12 cellular contexts compared by ENCODE assay signal in genomic region chr17:19446577-19446976, GRCh38. TPM values are rescaled to one million over a fixed set of nuclear protein-coding genes. Genes with fewer than 3 reads are reported as not detected.
DNase-seq lines count a peak whose midpoint lies in the region; ATAC-seq, FAIRE-seq and TF ChIP-seq lines count a peak whose summit lies in the region.
"Not testable (repeated sequence)": the region's sequence is repeated elsewhere in the genome, so short reads cannot be mapped to it uniquely, and the experiment has no call there.
"Had no signal": no experiment of that assay in that cellular context is flagged by ENCODE, and none has a peak within 500 bp of the region (broad histone marks: within the 10 kb centered on the region; RNA-seq: fewer than 3 reads in every experiment).

No MANE protein-coding gene starts in this region.

- H3K27ac ChIP-seq in A549: peak overlapping the region; percentile 56 to 82
- H3K27ac ChIP-seq in PC-9: not testable (repeated sequence)
- peak overlapping the region; percentile 79 for H3K27ac ChIP-seq in angular gyrus (ENCODE audit: low read depth, low read length)
- H3K27ac ChIP-seq in dorsolateral prefrontal cortex: peak overlapping the region; percentile 8 to 97 (median 92)
- peak overlapping the region; percentile 81 for H3K27ac ChIP-seq in hepatocyte
- peak overlapping the region in 3 of 4 donors; percentile 45 to 68 (median 56) for H3K27ac ChIP-seq in gastrocnemius medialis
- peak overlapping the region; percentile 64 to 86 for H3K27ac ChIP-seq in thoracic aorta

- not testable (repeated sequence) for H4K20me1 ChIP-seq in PC-9 (ENCODE audit: insufficient read depth); hepatocyte (ENCODE audit: insufficient read depth, poor library complexity, severe bottlenecking)

- intact Hi-C loops in PC-9 (cut with micrococcal nuclease; ENCODE audit: unreplicated experiment) (loop anchor here (5.0 kb wide), 1 partner anchor 321 kb away; no protein-coding TSS in a partner anchor), dorsolateral prefrontal cortex (cut with DNase I) (loop anchor here (2.0 to 5.0 kb wide), 5 partner anchors 61 to 321 kb away; partner anchors contain the start of genes B9D1 (in 1 of the 2) and MAPK7 (in 1 of the 2)), gastrocnemius medialis (cut with DNase I; ENCODE audit: low total_unique reads) (loop anchor here (5.0 kb wide), 1 partner anchor 69 kb away; the partner anchor contains the start of gene MAPK7)

- DNase-seq in A549 (ENCODE audit: low read depth in 1 of 2, low spot score in 1 of 2); PC-9; hepatocyte (ENCODE audit: low spot score); gastrocnemius medialis; thoracic aorta (ENCODE audit: low spot score): not testable (repeated sequence)
- peak in 1 of 10 donors; percentile 57 for DNase-seq in dorsolateral prefrontal cortex

- peaks cover 35% of the 10 kb centered on the region for H3K4me1 Mint-ChIP-seq in nephron

- WGBS in A549 (ENCODE audit: missing lambda C conversion rate): 69% methylated on average over 26 of the region's 26 CpGs
- WGBS in hepatocyte (ENCODE audit: low lambda C conversion rate, missing lambda C conversion rate): 93% methylated on average over 21 of the region's 26 CpGs

- POLR2A ChIA-PET in A549 (lab: Yijun Ruan, JAX) (interaction anchor here (2.6 to 3.6 kb wide), 2 partner anchors 69 to 84 kb away, joined by 11 to 26 read pairs; partner anchors contain the start of genes B9D1 and MAPK7), PC-9 (lab: Charles Lee; ENCODE audit: unreplicated experiment) (interaction anchor here (0.6 kb wide), 1 partner anchor 199 kb away, joined by 4 read pairs; no protein-coding TSS in a partner anchor)

- H3K9me3 Mint-ChIP-seq in nephron: peaks cover 37% of the 10 kb centered on the region

- H3F3A ChIP-seq in PC-9 (ENCODE audit: insufficient read depth, low read depth): peaks cover 13% of the 10 kb centered on the region; the same call in 1 of the 2 replicates

- BruUV-seq in PC-9 (replicated peaks; lab: Mats Ljungman, UMichigan): not testable (repeated sequence)

- H3K4me1 ChIP-seq in A549 (peaks cover 29% of the 10 kb centered on the region), PC-9 (replicated peaks; ENCODE audit: insufficient read depth) (peaks cover 24% of the 10 kb centered on the region), hepatocyte (ENCODE audit: insufficient read depth) (peaks cover 24% of the 10 kb centered on the region), thoracic aorta (ENCODE audit: control insufficient read depth in 1 of 2, low read depth in 2 of 2) (peaks cover 17 to 30% of the 10 kb centered on the region in 2 donors)
- not testable (repeated sequence) for H3K4me1 ChIP-seq in gastrocnemius medialis

- not testable (repeated sequence) for H3K4me3 ChIP-seq in A549, PC-9, hepatocyte, gastrocnemius medialis, thoracic aorta
- peak overlapping the region in 4 of 59 donors; percentile 15 to 29 (median 20) for H3K4me3 ChIP-seq in dorsolateral prefrontal cortex

- TF ChIP-seq EP300 in A549 (IDR thresholded peaks at IDR 0.05): not testable (repeated sequence)

- H3K27ac Mint-ChIP-seq in nephron: peak overlapping the region; percentile 93 to 98 (median 97)

- not testable (repeated sequence) for H2AFZ ChIP-seq in PC-9, hepatocyte

- TF ChIP-seq CTCF in A549 (IDR thresholded peaks at IDR 0.05); PC-9 (conservative IDR thresholded peaks at IDR 0.05); dorsolateral prefrontal cortex (IDR thresholded peaks at IDR 0.05 in 54 of 56, conservative IDR thresholded peaks at IDR 0.05 in 2 of 56; ENCODE audit: low read depth in 1 of 56, partially characterized antibody in 56 of 56); hepatocyte (IDR thresholded peaks at IDR 0.05; ENCODE audit: poor library complexity); nephron (IDR thresholded peaks at IDR 0.05; ENCODE audit: unreplicated experiment in 3 of 3); gastrocnemius medialis (IDR thresholded peaks at IDR 0.05 in 4 of 5, conservative IDR thresholded peaks at IDR 0.05 in 1 of 5); thoracic aorta (IDR thresholded peaks at IDR 0.05): not testable (repeated sequence)

- H3K79me2 ChIP-seq in PC-9 (ENCODE audit: low read depth); hepatocyte: not testable (repeated sequence)

- peak overlapping the region in 2 of 3 experiments; percentile 12 to 42 for H3K4me3 Mint-ChIP-seq in nephron

- TF ChIP-seq RAD21 in A549 (conservative IDR thresholded peaks at IDR 0.05 in 1 of 2, IDR thresholded peaks at IDR 0.05 in 1 of 2): not testable (repeated sequence)

- ATAC-seq in A549; gastrocnemius medialis; thoracic aorta (ENCODE audit: insufficient number of reproducible peaks, low FRiP score, low read depth): not testable (repeated sequence)

- H3K9me3 ChIP-seq in A549: peaks cover 24% of the 10 kb centered on the region
- H3K9me3 ChIP-seq in PC-9 (ENCODE audit: insufficient read depth, low read depth): peaks cover 10% of the 10 kb centered on the region; the same call in 1 of the 2 replicates
- H3K9me3 ChIP-seq in hepatocyte (ENCODE audit: low read depth); gastrocnemius medialis; thoracic aorta: not testable (repeated sequence)

- CTCF ChIA-PET in A549 (lab: Yijun Ruan, JAX) (interaction anchor here (0.6 to 9.8 kb wide), 62 partner anchors 8 to 320 kb away, joined by 3 to 362 read pairs (median 5); partner anchors contain the start of genes ALDH3A2, B9D1, MAPK7 and MFAP4), PC-9 (lab: Charles Lee) (interaction anchor here (3.3 kb wide), 1 partner anchor 84 kb away, joined by 19 read pairs; the partner anchor contains the start of gene B9D1)

- H3K36me3 Mint-ChIP-seq in nephron (ENCODE audit: low read depth): peaks cover 30% of the 10 kb centered on the region

- FAIRE-seq in A549 (lab: Jason Lieb, UNC): not testable (repeated sequence)

- not testable (repeated sequence) for H3K27me3 Mint-ChIP-seq in nephron (ENCODE audit: low read depth)

- H3K9me2 ChIP-seq in PC-9 (ENCODE audit: insufficient read depth); hepatocyte (replicated peaks; ENCODE audit: insufficient read depth): not testable (repeated sequence)

- H3K36me3 ChIP-seq in PC-9 (ENCODE audit: low read depth); hepatocyte (replicated peaks; ENCODE audit: insufficient read depth, low read depth); gastrocnemius medialis; thoracic aorta: not testable (repeated sequence)

- not testable (repeated sequence) for H3K27me3 ChIP-seq in PC-9 (ENCODE audit: insufficient read depth, low read depth); dorsolateral prefrontal cortex; hepatocyte; gastrocnemius medialis; thoracic aorta (replicated peaks; ENCODE audit: insufficient read depth)

- H3K4me2 ChIP-seq in A549 (peak overlapping the region; percentile 47; the same call in 2 of the 3 replicates), PC-9 (peak overlapping the region; percentile 65; the same call in 1 of the 2 replicates), hepatocyte (peak overlapping the region; percentile 32)

- in situ Hi-C loops in gastrocnemius medialis (cut with MboI; ENCODE audit: low sequenced_read_pairs in 4 of 4): loop anchor here (5.0 kb wide), 2 partner anchors 79 to 84 kb away; partner anchors contain the start of gene B9D1 (in 3 of the 4)

- TF ChIP-seq POLR2A in A549 (IDR thresholded peaks at IDR 0.05; ENCODE audit: low read length); gastrocnemius medialis (IDR thresholded peaks at IDR 0.05): not testable (repeated sequence)

RNA-seq across cellular contexts. Expression of gene RNF112, which starts 35.5 kb away (rescaled TPM):
- polyA plus RNA-seq in A549 (2011; rRNA removed) (0.27 and 0.65 TPM in 2 replicates), A549 (2017; fragmentation: RNase III; extraction: RNeasy Plus Mini Kit Qiagen cat#74134 plus additional on column Dnase treatment) (0.66 to 2.7 TPM (median 1.4 TPM) in 3 replicates), hepatocyte (8.6 and 11.3 TPM in 2 replicates)
- 0.15 and 0.21 TPM in 2 replicates for polyA plus RNA-seq in A549 (2012; cell fraction: cytosol; rRNA removed)
- 2.4 and 5.1 TPM in 2 replicates for polyA plus RNA-seq in A549 (2012; cell fraction: nucleus; rRNA removed)
- 0.17 TPM in 1 of 2 replicates, not detected in the other for polyA minus RNA-seq in A549 (2011; rRNA and poly(A)+ RNA removed)
- total RNA-seq in PC-9 (2021) (2.0 and 2.3 TPM in 2 replicates), dorsolateral prefrontal cortex (10 to 100 TPM; 26.1 to 82.1 (median 51.1) TPM), hepatocyte (5.4 and 7.8 TPM in 2 replicates), gastrocnemius medialis (under 1 TPM; 0.51 to 0.98 (median 0.57) TPM), thoracic aorta (1 to 10 TPM; 2.8 to 8.3 TPM)
- total RNA-seq: SK-MEL-5 had no signal
- polyA plus RNA-seq: CD4-positive, CD25-positive, alpha-beta regulatory T cell had no signal

RNA-seq across cellular contexts. Expression of gene MFAP4, which starts 59.6 kb away (rescaled TPM):
- not detected in 2 replicates for polyA plus RNA-seq in A549 (2011; rRNA removed)
- polyA plus RNA-seq in A549 (2012; cell fraction: cytosol; rRNA removed): 0.08 TPM in 1 of 2 replicates, not detected in the other
- polyA plus RNA-seq in A549 (2012; cell fraction: nucleus; rRNA removed): 0.04 and 0.09 TPM in 2 replicates
- polyA plus RNA-seq in A549 (2017; fragmentation: RNase III; extraction: RNeasy Plus Mini Kit Qiagen cat#74134 plus additional on column Dnase treatment): 0.04 to 0.13 TPM (median 0.13 TPM) in 3 replicates
- polyA minus RNA-seq in A549 (2011; rRNA and poly(A)+ RNA removed): not detected in 2 replicates
- total RNA-seq in PC-9 (2021): not detected in 2 replicates
- 10 to 100 TPM in 12 of 120 experiments, 1 to 10 TPM in 108; 1.0 to 29.2 (median 4.0) TPM for total RNA-seq in dorsolateral prefrontal cortex
- 360 and 362 TPM in 2 replicates for total RNA-seq in hepatocyte
- 739 and 801 TPM in 2 replicates for polyA plus RNA-seq in hepatocyte
- total RNA-seq in gastrocnemius medialis: 10 to 100 TPM; 11.0 to 22.7 (median 14.8) TPM
- 100 to 1,000 TPM; 425 to 501 TPM for total RNA-seq in thoracic aorta
- total RNA-seq: activated CD4-positive, alpha-beta memory T cell treated with anti-CD3 and anti-CD28 coated beads, Interleukin-2, amount 10 ng/mL, durations not matched to agents 7 days and 5 days; CD4-positive, CD25-positive, alpha-beta regulatory T cell; naive thymus-derived CD4-positive, alpha-beta T cell; SK-MEL-5 had no signal
- polyA plus RNA-seq: CD4-positive, CD25-positive, alpha-beta regulatory T cell; naive thymus-derived CD4-positive, alpha-beta T cell had no signal

Comparison
In these comparisons a context has a peak if more than half of its experiments do, and no peak if none do; other contexts are left out.
1. RNA of gene MFAP4, which starts 59.6 kb away (total RNA-seq): 425 to 501 TPM in thoracic aorta and 360 to 362 TPM in hepatocyte; 11.0 to 22.7 TPM in gastrocnemius medialis, 1.0 to 29.2 TPM in dorsolateral prefrontal cortex and not detected in PC-9; every median in the first group is over 10 times any median in the second.
2. Peak in every context shown above with its lines, with median percentiles within 50 percentile points of each other: H3K4me2 ChIP-seq.